Comparison of ENCODE assay signal across 8 cellular contexts in the genomic region with DNA sequence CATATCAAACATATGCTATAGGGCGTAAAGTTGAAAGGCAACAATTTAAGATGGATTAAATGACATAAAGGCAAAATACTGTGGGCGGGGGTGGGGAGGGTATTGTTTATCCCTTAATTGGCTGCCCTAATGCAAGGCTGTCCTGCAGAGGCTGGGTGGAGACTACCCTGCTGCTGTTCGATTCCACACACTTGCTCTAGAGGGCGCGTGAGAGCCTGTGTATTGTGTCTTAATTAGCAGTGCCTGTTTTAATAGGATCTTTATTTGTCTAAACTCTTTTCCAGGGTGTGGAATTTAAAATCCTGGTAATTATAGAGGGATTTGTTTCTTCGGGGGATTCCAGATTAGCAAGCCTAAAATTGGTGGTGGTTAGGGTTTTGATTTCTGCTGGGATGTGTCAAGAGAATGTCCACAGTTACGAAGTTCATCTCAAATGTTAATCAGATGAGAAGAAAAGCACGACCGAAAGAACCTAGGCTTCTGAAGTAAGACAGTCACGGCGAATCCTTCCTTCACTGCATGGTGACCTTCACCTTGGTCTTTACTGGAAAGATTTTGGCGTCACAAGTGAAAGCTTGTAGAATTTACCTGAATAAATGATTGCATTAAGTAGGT.
A peak's percentile ranks its signal among the peaks of the same experiment; 100 is the strongest.
DNase-seq lines count a peak whose midpoint lies in the region; ATAC-seq and TF ChIP-seq lines count a peak whose summit lies in the region.

No MANE protein-coding gene starts in this region.

- H3K27me3 Mint-ChIP-seq in osteocyte (ENCODE audit: unreplicated experiment), result peaks cover 3% of the 10 kb centered on the region

- H3K4me1 Mint-ChIP-seq in osteocyte (ENCODE audit: unreplicated experiment), result peaks cover 47% of the 10 kb centered on the region

- no peaks in the 10 kb centered on the region for H3K36me3 Mint-ChIP-seq in osteocyte (ENCODE audit: unreplicated experiment)

- TF ChIP-seq CTCF in osteocyte (IDR thresholded peaks at IDR 0.05), result peak; percentile 59

- H3K9me3 Mint-ChIP-seq in osteocyte (ENCODE audit: unreplicated experiment), result no peaks in the 10 kb centered on the region

- H3K4me3 Mint-ChIP-seq in osteocyte (ENCODE audit: unreplicated experiment), result no peak overlapping the region

- ATAC-seq in Right ventricle myocardium inferior, result peak; percentile 45

- no peak for DNase-seq in Right ventricle myocardium inferior (ENCODE audit: missing footprints)
- DNase-seq in cardiac septum (ENCODE audit: low spot score), result no peak
- peak; percentile 38 for DNase-seq in LHCN-M2 (ENCODE audit: low read depth)
- peak; percentile 69 for DNase-seq in activated CD4-positive, alpha-beta T cell treated with anti-CD3 and anti-CD28 coated beads for 48 hours
- DNase-seq in fibroblast of gingiva (ENCODE audit: low read depth), result peak; percentile 29
- DNase-seq in osteocyte (ENCODE audit: extremely low spot score, unreplicated experiment), result no peak
- no peak for DNase-seq in NCI-H1092 (lab: John Stamatoyannopoulos, UW)
- DNase-seq in NCI-H187 (lab: John Stamatoyannopoulos, UW), result no peak

- intact Hi-C loops in Right ventricle myocardium inferior (cut with DNase I) (loop anchor here (5.0 to 10.0 kb wide), 2 partner anchors 240 to 423 kb away; no protein-coding TSS in a partner anchor), cardiac septum (cut with DNase I) (loop anchor here (5.0 kb wide), 1 partner anchor 105 kb away; a partner anchor contains a TSS)

- no peak overlapping the region for H3K27ac Mint-ChIP-seq in osteocyte (ENCODE audit: unreplicated experiment)

Comparison
In these comparisons a context has a peak if more than half of its experiments do, and no peak if none do; other contexts are left out.
1. DNase-seq: peak in LHCN-M2 (single experiment), activated CD4-positive, alpha-beta T cell treated with anti-CD3 and anti-CD28 coated beads for 48 hours (single experiment) and fibroblast of gingiva (single experiment); none in Right ventricle myocardium inferior (single experiment), cardiac septum (single experiment), osteocyte (single experiment), NCI-H1092 (single experiment) and NCI-H187 (0 of 2).